In genomic region chrX:103686199-103687072, GRCh38 we compare ENCODE assay signal across 8 cellular contexts. TPM values are rescaled to one million over a fixed set of nuclear protein-coding genes. Genes with fewer than 3 reads are reported as not detected.
DNase-seq lines count a peak whose midpoint lies in the region; ATAC-seq and TF ChIP-seq lines count a peak whose summit lies in the region.

Gene MORF4L2, minus strand, starts transcription at chrX:103686699. Its CDS starts 9,672 bp downstream, at chrX:103677027.

- TF ChIP-seq CTCF in left lung (IDR thresholded peaks at IDR 0.05): no peak

- H3K9me3 ChIP-seq in left lung: no peaks in the 10 kb centered on the region

- peaks cover 0 to 32% of the 10 kb centered on the region in 2 donors for H3K36me3 ChIP-seq in left lung

- peaks cover 0 to 9% of the 10 kb centered on the region in 2 donors for H3K4me1 ChIP-seq in left lung

- ATAC-seq in GM19351 (IDR thresholded peaks at IDR 0.05; ENCODE audit: unreplicated experiment) (peak; percentile 89), HG03521 (IDR thresholded peaks at IDR 0.05; ENCODE audit: unreplicated experiment) (peak; percentile 88), left lung (peak; percentile 86)

- H3K4me3 ChIP-seq in left lung: peak within 1 kb of the TSS; percentile 34 to 53

- intact Hi-C loops in left lung (cut with DNase I): loop anchor here in 1 of 2 donors (10.0 kb wide), 1 partner anchor 152 kb away; no protein-coding TSS in a partner anchor

- DNase-seq in C1 segment of cervical spinal cord (lab: John Stamatoyannopoulos, UW) (peak; percentile 42 to 96 (median 83)), NCI-H748 (lab: John Stamatoyannopoulos, UW; ENCODE audit: unreplicated experiment) (peak; percentile 98), dermis blood vessel endothelial cell (peak; percentile 97), left lung (peak; percentile 82 to 93)
- DNase-seq in activated CD4-positive, alpha-beta T cell treated with anti-CD3 and anti-CD28 coated beads, Interleukin-2, amount 50 U/mL, for 1 hour: peak; percentile 78
- peak; percentile 87 for DNase-seq in stimulated activated CD4-positive, alpha-beta T cell treated with anti-CD3 and anti-CD28 coated beads, Interleukin-4, amount 100 ng/mL, for 24 hours

- H3K27ac ChIP-seq in left lung: peak within 1 kb of the TSS; percentile 94 to 96

- H3K27me3 ChIP-seq in left lung: peaks cover 0 to 3% of the 10 kb centered on the region in 2 donors

RNA-seq across cellular contexts. Expression of gene MORF4L2, which starts in this region (rescaled TPM):
- total RNA-seq in dermis blood vessel endothelial cell: 597 and 724 TPM in 2 replicates
- total RNA-seq in left lung: 100 to 1,000 TPM; 284 to 312 TPM

Comparison
In these comparisons a context has a peak if more than half of its experiments do, and no peak if none do; other contexts are left out.
1. Peak in every context shown above with its lines: DNase-seq, ATAC-seq, H3K4me3 ChIP-seq and H3K27ac ChIP-seq.